In the genomic region with DNA sequence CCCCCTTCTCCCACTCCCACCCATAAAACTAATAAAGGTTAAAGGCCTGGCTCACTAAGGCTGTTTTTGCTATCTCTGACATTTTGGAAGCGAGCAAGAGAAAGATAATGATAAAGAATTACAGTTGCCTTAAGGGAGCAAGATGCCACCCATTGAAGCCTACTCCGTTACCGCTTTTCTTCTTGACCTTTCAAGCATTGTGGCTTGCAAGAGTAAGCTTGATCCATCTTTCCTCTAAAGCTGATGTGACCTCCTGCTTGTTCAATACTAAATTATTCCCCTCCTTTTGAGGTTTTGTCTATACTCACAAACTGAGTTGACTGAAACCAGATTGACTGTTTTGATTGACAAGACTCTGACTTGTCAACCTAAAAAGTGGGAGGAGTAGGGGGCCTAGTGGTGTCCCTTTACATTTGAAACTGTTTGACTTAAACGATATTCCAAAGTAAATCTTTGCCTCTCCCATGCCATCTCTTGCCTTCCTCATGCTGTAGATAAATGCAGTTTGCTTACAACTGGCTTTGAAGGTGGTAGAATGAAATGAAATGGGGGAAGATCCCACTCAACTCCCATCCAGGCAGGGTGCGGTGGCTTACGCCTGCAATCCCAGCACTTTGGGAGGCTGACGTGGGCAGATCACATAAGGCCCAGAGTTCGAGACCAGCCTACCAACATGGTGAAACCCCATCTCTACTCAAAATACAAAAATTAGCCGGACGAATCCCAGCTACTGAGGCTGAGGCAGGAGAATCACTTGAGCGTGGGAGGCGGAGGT, we compare ENCODE assay signal across 29 cellular contexts. TPM values are rescaled to one million over a fixed set of nuclear protein-coding genes. Genes with fewer than 3 reads are reported as not detected.
"Had no signal": no experiment of that assay in that cellular context is flagged by ENCODE, and none has a peak within 500 bp of the region (broad histone marks: within the 10 kb centered on the region; RNA-seq: fewer than 3 reads in every experiment).

No MANE protein-coding gene starts in this region.

- ATAC-seq: activated naive CD4-positive, alpha-beta T cell treated with anti-CD3 and anti-CD28 coated beads, Interleukin-2, amount 50 U/mL, for 72 hours; activated T-cell treated with anti-CD3 and anti-CD28 coated beads, Interleukin-2, amount 50 U/mL, for 4 hours; foreskin keratinocyte; heart right ventricle; left colon; psoas muscle; stimulated activated naive B cell treated with anti-CD40 and anti-IgM and Interleukin-4, amounts not matched to agents 10 μg/mL and 1 μg/mL and 100 μg/mL, for 72 hours; T-helper 17 cell had no signal

- DNase-seq: activated CD4-positive, alpha-beta memory T cell treated with anti-CD3 and anti-CD28 coated beads, Interleukin-2, amount 10 ng/mL, durations not matched to agents 7 days and 5 days; activated CD4-positive, alpha-beta T cell treated with anti-CD3 and anti-CD28 coated beads for 1 hour; activated CD4-positive, alpha-beta T cell treated with anti-CD3 and anti-CD28 coated beads, Interleukin-2, amount 10 ng/mL, durations not matched to agents 7 days and 5 days; activated CD8-positive, alpha-beta memory T cell treated with anti-CD3 and anti-CD28 coated beads, Interleukin-2, amount 50 U/mL, for 48 hours; activated naive CD4-positive, alpha-beta T cell; activated T-cell treated with anti-CD3 and anti-CD28 coated beads, Interleukin-2, amount 50 U/mL, for 4 hours; dermis blood vessel endothelial cell; effector CD4-positive, alpha-beta T cell; foreskin keratinocyte; heart right ventricle; left colon; naive B cell; occipital lobe; psoas muscle; stimulated activated CD4-positive, alpha-beta T cell treated with anti-CD3 and anti-CD28 coated beads, Interleukin-1b, Interleukin-23, amount 100 ng/mL, for 48 hours; stimulated activated naive B cell treated with anti-CD40 and anti-IgM and Interleukin-4, amounts not matched to agents 10 μg/mL and 1 μg/mL and 100 μg/mL, for 72 hours; T-helper 17 cell; tibial artery had no signal

- H3K4me3 ChIP-seq: esophagus muscularis mucosa, heart right ventricle, psoas muscle, smooth muscle cell, suprapubic skin, tibial artery had no signal

- H3K4me1 ChIP-seq: foreskin keratinocyte, parathyroid adenoma, psoas muscle, suprapubic skin had no signal

- H3K36me3 ChIP-seq: esophagus muscularis mucosa, heart right ventricle, suprapubic skin, tibial artery had no signal

- H3K36me3 Mint-ChIP-seq: activated naive CD4-positive, alpha-beta T cell treated with anti-CD3 and anti-CD28 coated beads, Interleukin-2, amount 50 U/mL, for 72 hours; mesothelial cell of epicardium; naive B cell; stimulated activated naive B cell treated with anti-CD40 and anti-IgM and Interleukin-4, amounts not matched to agents 10 μg/mL and 1 μg/mL and 100 μg/mL, for 72 hours had no signal

- H3K9me3 Mint-ChIP-seq: activated CD4-positive, alpha-beta memory T cell treated with anti-CD3 and anti-CD28 coated beads, Interleukin-2, amount 10 ng/mL, durations not matched to agents 7 days and 5 days; activated CD4-positive, alpha-beta T cell treated with anti-CD3 and anti-CD28 coated beads, Interleukin-2, amount 10 ng/mL, durations not matched to agents 7 days and 5 days; activated naive CD4-positive, alpha-beta T cell treated with anti-CD3 and anti-CD28 coated beads, Interleukin-2, amount 50 U/mL, for 72 hours; activated T-cell treated with anti-CD3 and anti-CD28 coated beads, Interleukin-2, amount 50 U/mL, for 4 hours; activated T-helper 2 cell treated with anti-CD3 and anti-CD28 coated beads, Interferon-gamma antibody, Interleukin-2, Interleukin-4, amounts not matched to agents 10 μg/mL and 5 μg/mL and 100 μg/mL, durations not matched to agents 14 hours and 24 hours and 36 hours; mesothelial cell of epicardium; naive B cell; stimulated activated naive B cell treated with anti-CD40 and anti-IgM and Interleukin-4, amounts not matched to agents 10 μg/mL and 1 μg/mL and 100 μg/mL, for 72 hours had no signal

- H3K9me3 ChIP-seq: esophagus muscularis mucosa, heart right ventricle, psoas muscle, suprapubic skin, tibial artery had no signal

- H3K27ac Mint-ChIP-seq: activated CD4-positive, alpha-beta memory T cell treated with anti-CD3 and anti-CD28 coated beads, Interleukin-2, amount 10 ng/mL, durations not matched to agents 7 days and 5 days; activated CD4-positive, alpha-beta T cell treated with anti-CD3 and anti-CD28 coated beads, Interleukin-2, amount 10 ng/mL, durations not matched to agents 7 days and 5 days; activated naive CD4-positive, alpha-beta T cell treated with anti-CD3 and anti-CD28 coated beads, Interleukin-2, amount 50 U/mL, for 72 hours; activated T-helper 2 cell treated with anti-CD3 and anti-CD28 coated beads, Interferon-gamma antibody, Interleukin-2, Interleukin-4, amounts not matched to agents 10 μg/mL and 5 μg/mL and 100 μg/mL, durations not matched to agents 14 hours and 24 hours and 36 hours; mesothelial cell of epicardium; naive B cell; stimulated activated naive B cell treated with anti-CD40 and anti-IgM and Interleukin-4, amounts not matched to agents 10 μg/mL and 1 μg/mL and 100 μg/mL, for 72 hours; T-helper 17 cell had no signal

- H3K4me3 Mint-ChIP-seq: activated CD4-positive, alpha-beta memory T cell treated with anti-CD3 and anti-CD28 coated beads, Interleukin-2, amount 10 ng/mL, durations not matched to agents 7 days and 5 days; activated CD4-positive, alpha-beta T cell treated with anti-CD3 and anti-CD28 coated beads, Interleukin-2, amount 10 ng/mL, durations not matched to agents 7 days and 5 days; activated T-cell treated with anti-CD3 and anti-CD28 coated beads, Interleukin-2, amount 50 U/mL, for 4 hours; mesothelial cell of epicardium; naive B cell; stimulated activated naive B cell treated with anti-CD40 and anti-IgM and Interleukin-4, amounts not matched to agents 10 μg/mL and 1 μg/mL and 100 μg/mL, for 72 hours; T-helper 17 cell had no signal

- H3K4me1 Mint-ChIP-seq: activated CD4-positive, alpha-beta memory T cell treated with anti-CD3 and anti-CD28 coated beads, Interleukin-2, amount 10 ng/mL, durations not matched to agents 7 days and 5 days; activated CD4-positive, alpha-beta T cell treated with anti-CD3 and anti-CD28 coated beads, Interleukin-2, amount 10 ng/mL, durations not matched to agents 7 days and 5 days; naive B cell; stimulated activated naive B cell treated with anti-CD40 and anti-IgM and Interleukin-4, amounts not matched to agents 10 μg/mL and 1 μg/mL and 100 μg/mL, for 72 hours; T-helper 17 cell had no signal

- H3K9ac ChIP-seq: parathyroid adenoma had no signal

- H3K27ac ChIP-seq: esophagus muscularis mucosa, foreskin keratinocyte, heart right ventricle, parathyroid adenoma, psoas muscle, suprapubic skin, tibial artery had no signal

RNA-seq across cellular contexts. Expression of a gene that starts 8.0 kb away (rescaled TPM):
- total RNA-seq: activated CD4-positive, alpha-beta memory T cell treated with anti-CD3 and anti-CD28 coated beads, Interleukin-2, amount 10 ng/mL, durations not matched to agents 7 days and 5 days; activated CD4-positive, alpha-beta T cell treated with anti-CD3 and anti-CD28 coated beads, Interleukin-2, amount 10 ng/mL, durations not matched to agents 7 days and 5 days; bronchial epithelial cell; dermis blood vessel endothelial cell; esophagus muscularis mucosa; foreskin keratinocyte; left colon; psoas muscle; suprapubic skin; ureter had no signal
- polyA plus RNA-seq: foreskin keratinocyte, heart right ventricle, keratinocyte, liver had no signal
